In the genomic region with DNA sequence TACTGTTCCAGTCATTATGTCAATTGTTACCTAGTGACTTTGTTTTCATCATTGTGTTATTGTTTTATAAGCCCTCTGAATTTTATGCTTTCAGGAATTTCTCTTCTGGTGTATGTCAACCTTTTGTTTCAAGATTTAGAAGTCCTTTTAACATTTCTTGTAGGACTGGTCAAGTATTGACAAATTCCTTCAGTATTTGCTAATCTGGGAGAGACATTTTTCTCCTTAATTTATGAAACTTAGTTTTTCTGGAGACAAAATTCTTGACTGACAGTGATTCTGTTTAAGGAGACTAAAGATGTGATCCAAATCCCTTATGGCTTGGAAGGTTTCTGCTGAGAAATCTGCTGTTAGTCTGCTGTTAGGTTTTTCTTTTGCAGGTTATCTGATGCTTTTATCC, we compare ENCODE assay signal across 28 cellular contexts.
"Had no signal": no experiment of that assay in that cellular context is flagged by ENCODE, and none has a peak within 500 bp of the region (broad histone marks: within the 10 kb centered on the region; RNA-seq: fewer than 3 reads in every experiment).

No MANE protein-coding gene starts in this region.

- H3K27me3 Mint-ChIP-seq: dendritic cell treated with granulocyte-macrophage colony-stimulating factor and Interleukin-4, amounts not matched to agents 40 ng/mL and 50 ng/mL, for 4 days; effector memory CD8-positive, alpha-beta T cell had no signal

- H3K27ac Mint-ChIP-seq: dendritic cell treated with granulocyte-macrophage colony-stimulating factor and Interleukin-4, amounts not matched to agents 40 ng/mL and 50 ng/mL, for 4 days; effector memory CD8-positive, alpha-beta T cell; endodermal cell had no signal

- H3K27me3 ChIP-seq: colonic mucosa, dorsolateral prefrontal cortex, esophagus muscularis mucosa, esophagus squamous epithelium, foreskin keratinocyte, gastrocnemius medialis, gastroesophageal sphincter, heart left ventricle, heart right ventricle had no signal

- H3K4me1 Mint-ChIP-seq: endodermal cell had no signal

- DNase-seq: colonic mucosa; cortex of kidney; dermis blood vessel endothelial cell; dorsolateral prefrontal cortex; effector CD4-positive, alpha-beta T cell; effector CD8-positive, alpha-beta T cell; effector memory CD4-positive, alpha-beta T cell; effector memory CD8-positive, alpha-beta T cell; endodermal cell; erythroblast; esophagus squamous epithelium; foreskin fibroblast; foreskin melanocyte; gastrocnemius medialis; glutamatergic neuron; head of caudate nucleus; heart left ventricle; heart right ventricle had no signal

- H3K9me3 ChIP-seq: colonic mucosa had no signal

- H3K27ac ChIP-seq: colonic mucosa, coronary artery, dorsolateral prefrontal cortex, epithelial cell of prostate, esophagus muscularis mucosa, esophagus squamous epithelium, foreskin keratinocyte, gastrocnemius medialis, gastroesophageal sphincter, heart left ventricle, heart right ventricle had no signal

- ATAC-seq: effector memory CD8-positive, alpha-beta T cell; esophagus mucosa; foreskin keratinocyte; gastrocnemius medialis; gastroesophageal sphincter; heart left ventricle; heart right ventricle had no signal

- FAIRE-seq: colon, endometrium, endothelial cell of umbilical vein had no signal

- H3K4me3 ChIP-seq: colonic mucosa, coronary artery, dorsolateral prefrontal cortex, esophagus muscularis mucosa, esophagus squamous epithelium, gastrocnemius medialis, gastroesophageal sphincter, heart left ventricle, heart right ventricle had no signal

- H3K36me3 ChIP-seq: colonic mucosa, esophagus muscularis mucosa, esophagus squamous epithelium, gastrocnemius medialis, gastroesophageal sphincter, heart left ventricle, heart right ventricle had no signal

- H3K4me1 ChIP-seq: colonic mucosa, esophagus muscularis mucosa, esophagus squamous epithelium, gastrocnemius medialis, gastroesophageal sphincter, heart left ventricle, heart right ventricle had no signal

- H3K4me3 Mint-ChIP-seq: dendritic cell treated with granulocyte-macrophage colony-stimulating factor and Interleukin-4, amounts not matched to agents 40 ng/mL and 50 ng/mL, for 4 days; effector memory CD8-positive, alpha-beta T cell; endodermal cell had no signal
